ENCODE assay signal across 12 cellular contexts in the genomic region with DNA sequence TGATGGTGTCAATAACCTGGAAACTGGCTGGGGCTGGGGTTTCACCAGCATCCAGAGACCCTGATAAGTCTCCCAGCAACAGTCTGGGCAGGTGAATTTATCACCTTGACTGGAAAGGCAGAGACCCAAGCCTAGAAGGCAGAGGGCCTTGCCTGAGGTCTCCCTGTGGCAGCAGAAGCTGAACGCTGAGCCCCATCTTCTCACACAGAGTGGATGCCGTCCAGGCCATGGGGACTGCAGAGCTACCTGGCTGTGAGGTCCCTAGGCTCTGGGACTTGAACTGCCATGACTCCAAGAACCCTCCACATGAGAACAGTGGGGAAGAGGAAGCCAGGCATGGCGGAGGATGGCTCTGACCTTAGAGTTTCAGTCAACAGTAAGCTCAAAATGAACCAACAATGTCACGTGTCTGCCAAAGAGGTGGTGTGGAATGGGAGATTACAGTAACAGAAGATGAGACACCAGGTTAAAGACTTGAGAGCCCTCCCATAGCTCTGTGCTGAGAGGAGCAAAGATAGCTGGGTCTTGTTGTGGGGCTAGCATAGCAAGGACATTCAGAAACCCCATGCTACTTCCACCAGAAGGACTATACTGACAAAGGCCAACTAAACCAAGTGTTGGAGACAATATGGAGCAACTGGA.
"Had no signal": no experiment of that assay in that cellular context is flagged by ENCODE, and none has a peak within 500 bp of the region (broad histone marks: within the 10 kb centered on the region; RNA-seq: fewer than 3 reads in every experiment).

No MANE protein-coding gene starts in this region.

- ATAC-seq: activated CD4-positive, CD25-positive, alpha-beta regulatory T cell treated with anti-CD3 and anti-CD28 coated beads, Interleukin-2, amount 50 U/mL, for 24 hours; activated CD8-positive, alpha-beta memory T cell treated with anti-CD3 and anti-CD28 coated beads, Interleukin-2, amount 10 ng/mL, durations not matched to agents 7 days and 5 days; left colon; natural killer cell treated with Interleukin-12 subunit alpha and Interleukin-12 subunit beta and Interleukin-15 and Interleukin-18, amount 100 ng/mL, for 72 hours had no signal

- DNase-seq: activated CD8-positive, alpha-beta memory T cell treated with anti-CD3 and anti-CD28 coated beads, Interleukin-2, amount 10 ng/mL, durations not matched to agents 7 days and 5 days; activated gamma-delta T cell; activated T-cell treated with anti-CD3 and anti-CD28 coated beads, Interleukin-2, amount 50 U/mL, for 24 hours; left colon; occipital lobe; stimulated activated CD4-positive, alpha-beta T cell treated with anti-CD3 and anti-CD28 coated beads, Interleukin-2, amount 100 ng/mL, for 48 hours; stimulated activated naive CD8-positive, alpha-beta T cell treated with anti-CD3 and anti-CD28 coated beads, Interleukin-15, Interleukin-2, amounts not matched to agents 100 U/mL and 50 U/mL, for 24 hours had no signal

- H3K4me3 ChIP-seq: cardiac muscle cell, esophagus muscularis mucosa, suprapubic skin had no signal

- H3K9me3 ChIP-seq: suprapubic skin had no signal

- H3K27me3 ChIP-seq: cardiac muscle cell, esophagus muscularis mucosa, suprapubic skin had no signal

- H3K36me3 ChIP-seq: cardiac muscle cell, esophagus muscularis mucosa, suprapubic skin had no signal

- H3K27ac ChIP-seq: cardiac muscle cell, esophagus muscularis mucosa, suprapubic skin had no signal
